ENCODE assay signal across 4 cellular contexts in the genomic region with DNA sequence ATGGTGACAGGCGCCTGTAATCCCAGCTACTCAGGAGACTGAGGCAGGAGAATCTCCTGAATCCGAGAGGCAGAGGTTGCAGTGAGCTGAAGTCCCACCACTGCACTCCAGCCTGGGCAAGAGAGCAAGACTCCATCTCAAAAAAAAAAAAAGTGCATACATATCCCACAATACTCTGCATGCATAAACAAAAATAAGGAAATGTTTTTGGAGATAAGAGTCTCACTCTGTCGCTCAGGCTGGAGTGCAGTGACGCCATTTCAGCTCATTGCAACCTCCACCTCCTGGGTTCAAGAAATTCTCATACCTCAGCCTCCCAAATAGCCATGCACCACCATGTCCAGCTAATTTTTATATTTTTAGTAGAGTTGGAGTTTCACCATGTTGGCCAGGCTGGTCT. TPM values are rescaled to one million over a fixed set of nuclear protein-coding genes. Genes with fewer than 3 reads are reported as not detected.
"Had no signal": no experiment of that assay in that cellular context is flagged by ENCODE, and none has a peak within 500 bp of the region (broad histone marks: within the 10 kb centered on the region; RNA-seq: fewer than 3 reads in every experiment).

No MANE protein-coding gene starts in this region.

RNA-seq across cellular contexts. Expression of gene INHBC, which starts 32.4 kb away (rescaled TPM):
- total RNA-seq: LHCN-M2, M059J, MCF 10A, NCI-H460 had no signal

RNA-seq across cellular contexts. Expression of gene GLI1, which starts 57.4 kb away (rescaled TPM):
- total RNA-seq: MCF 10A had no signal
